ENCODE assay signal across 37 cellular contexts in genomic region chr7:7917593-7917992, GRCh38.
"Had no signal": no experiment of that assay in that cellular context is flagged by ENCODE, and none has a peak within 500 bp of the region (broad histone marks: within the 10 kb centered on the region; RNA-seq: fewer than 3 reads in every experiment).

No MANE protein-coding gene starts in this region.

- H3K4me3 ChIP-seq: adrenal gland, ascending aorta, cardiac muscle cell had no signal

- H3K27ac Mint-ChIP-seq: activated B cell treated with CpG ODN at 0.5 μM for 24 hours; activated CD4-positive, alpha-beta memory T cell treated with anti-CD3 and anti-CD28 coated beads for 36 hours; activated CD4-positive, alpha-beta T cell treated with anti-CD3 and anti-CD28 coated beads, Interleukin-2, amount 10 ng/mL, durations not matched to agents 24 days and 14 days; activated CD8-positive, alpha-beta T cell treated with anti-CD3 and anti-CD28 coated beads for 36 hours; activated naive CD4-positive, alpha-beta T cell treated with anti-CD3 and anti-CD28 coated beads for 36 hours; activated naive CD4-positive, alpha-beta T cell treated with anti-CD3 and anti-CD28 coated beads, Interleukin-2, amount 50 U/mL, for 72 hours; activated naive CD8-positive, alpha-beta T cell treated with anti-CD3 and anti-CD28 coated beads for 36 hours; activated T-cell treated with anti-CD3 and anti-CD28 coated beads, Interleukin-2, amount 50 U/mL, for 72 hours; activated T-helper 1 cell treated with anti-CD3 and anti-CD28 coated beads, Interleukin-12 subunit alpha, Interleukin-12 subunit beta, Interleukin-2, Interleukin-4 antibody, amounts not matched to agents 30 ng/mL and 10 ng/mL and 1 ng/mL, durations not matched to agents 14 hours and 24 hours and 36 hours; activated T-helper 17 cell treated with anti-CD3 and anti-CD28 coated beads, Interleukin-2, amount 50 U/mL, for 72 hours; brain; T-helper 1 cell treated with Interleukin-12 subunit alpha and Interleukin-12 subunit beta and Interleukin-4 antibody, amounts not matched to agents 30 μg/mL and 1 μg/mL, for 36 hours; T-helper 2 cell treated with Interferon-gamma antibody and Interleukin-4, amounts not matched to agents 5 μg/mL and 100 μg/mL, for 36 hours had no signal

- H3K27ac ChIP-seq: adrenal gland, ascending aorta, cardiac muscle cell, VCaP had no signal

- H3K4me1 ChIP-seq: adrenal gland, ascending aorta had no signal

- H3K36me3 Mint-ChIP-seq: activated CD4-positive, alpha-beta memory T cell treated with anti-CD3 and anti-CD28 coated beads for 36 hours; activated naive CD4-positive, alpha-beta T cell treated with anti-CD3 and anti-CD28 coated beads, Interleukin-2, amount 50 U/mL, for 72 hours; activated naive CD8-positive, alpha-beta T cell treated with anti-CD3 and anti-CD28 coated beads for 36 hours; brain had no signal

- H3K27me3 ChIP-seq: adrenal gland, ascending aorta, cardiac muscle cell had no signal

- H3K4me3 Mint-ChIP-seq: activated B cell treated with CpG ODN at 0.5 μM for 24 hours; activated CD4-positive, alpha-beta memory T cell treated with anti-CD3 and anti-CD28 coated beads for 36 hours; activated CD4-positive, alpha-beta T cell treated with anti-CD3 and anti-CD28 coated beads, Interleukin-2, amount 10 ng/mL, durations not matched to agents 24 days and 14 days; activated CD8-positive, alpha-beta T cell treated with anti-CD3 and anti-CD28 coated beads for 36 hours; activated naive CD4-positive, alpha-beta T cell treated with anti-CD3 and anti-CD28 coated beads for 36 hours; activated naive CD8-positive, alpha-beta T cell treated with anti-CD3 and anti-CD28 coated beads for 36 hours; activated T-cell treated with anti-CD3 and anti-CD28 coated beads, Interleukin-2, amount 50 U/mL, for 4 hours; activated T-cell treated with anti-CD3 and anti-CD28 coated beads, Interleukin-2, amount 50 U/mL, for 72 hours; activated T-helper 1 cell treated with anti-CD3 and anti-CD28 coated beads, Interleukin-12 subunit alpha, Interleukin-12 subunit beta, Interleukin-2, Interleukin-4 antibody, amounts not matched to agents 30 ng/mL and 10 ng/mL and 1 ng/mL, durations not matched to agents 14 hours and 24 hours and 36 hours; activated T-helper 17 cell treated with anti-CD3 and anti-CD28 coated beads, Interleukin-2, amount 50 U/mL, for 72 hours; brain; central memory CD8-positive, alpha-beta T cell; T-helper 1 cell treated with Interleukin-12 subunit alpha and Interleukin-12 subunit beta and Interleukin-4 antibody, amounts not matched to agents 30 μg/mL and 1 μg/mL, for 36 hours; T-helper 2 cell treated with Interferon-gamma antibody and Interleukin-4, amounts not matched to agents 5 μg/mL and 100 μg/mL, for 36 hours had no signal

- H3K36me3 ChIP-seq: adrenal gland, ascending aorta, cardiac muscle cell had no signal

- ATAC-seq: activated CD8-positive, alpha-beta T cell treated with anti-CD3 and anti-CD28 coated beads for 36 hours; activated naive CD4-positive, alpha-beta T cell treated with anti-CD3 and anti-CD28 coated beads, Interleukin-2, amount 50 U/mL, for 72 hours; activated T-cell treated with anti-CD3 and anti-CD28 coated beads, Interleukin-2, amount 50 U/mL, for 4 hours; activated T-cell treated with anti-CD3 and anti-CD28 coated beads, Interleukin-2, amount 50 U/mL, for 72 hours; activated T-helper 17 cell treated with anti-CD3 and anti-CD28 coated beads, Interleukin-2, amount 50 U/mL, for 72 hours had no signal

- H3K9me3 Mint-ChIP-seq: activated B cell treated with CpG ODN at 0.5 μM for 24 hours; activated CD4-positive, alpha-beta memory T cell treated with anti-CD3 and anti-CD28 coated beads for 36 hours; activated CD8-positive, alpha-beta T cell treated with anti-CD3 and anti-CD28 coated beads for 36 hours; activated naive CD4-positive, alpha-beta T cell treated with anti-CD3 and anti-CD28 coated beads for 36 hours; activated naive CD4-positive, alpha-beta T cell treated with anti-CD3 and anti-CD28 coated beads, Interleukin-2, amount 50 U/mL, for 72 hours; activated naive CD8-positive, alpha-beta T cell treated with anti-CD3 and anti-CD28 coated beads for 36 hours; activated T-cell treated with anti-CD3 and anti-CD28 coated beads, Interleukin-2, amount 50 U/mL, for 4 hours; activated T-cell treated with anti-CD3 and anti-CD28 coated beads, Interleukin-2, amount 50 U/mL, for 72 hours; activated T-helper 17 cell treated with anti-CD3 and anti-CD28 coated beads, Interleukin-2, amount 50 U/mL, for 72 hours; brain; central memory CD8-positive, alpha-beta T cell; T-helper 1 cell treated with Interleukin-12 subunit alpha and Interleukin-12 subunit beta and Interleukin-4 antibody, amounts not matched to agents 30 μg/mL and 1 μg/mL, for 36 hours had no signal

- H3K9me3 ChIP-seq: adrenal gland, ascending aorta had no signal

- DNase-seq: activated B cell treated with CpG ODN at 0.5 μM for 24 hours; activated CD4-positive, alpha-beta memory T cell treated with anti-CD3 and anti-CD28 coated beads for 36 hours; activated CD4-positive, alpha-beta T cell treated with anti-CD3 and anti-CD28 coated beads for 4 hours; activated CD4-positive, alpha-beta T cell treated with anti-CD3 and anti-CD28 coated beads, Interleukin-2, amount 10 ng/mL, durations not matched to agents 24 days and 14 days; activated CD4-positive, alpha-beta T cell treated with anti-CD3 and anti-CD28 coated beads, Interleukin-2, amount 50 U/mL, for 1 hour; activated CD4-positive, alpha-beta T cell treated with anti-CD3 and anti-CD28 coated beads, Interleukin-2, amount 50 U/mL, for 4 hours; activated CD4-positive, CD25-positive, alpha-beta regulatory T cell treated with anti-CD3 and anti-CD28 coated beads, Interleukin-2, amount 50 U/mL, for 72 hours; activated CD8-positive, alpha-beta memory T cell treated with anti-CD3 and anti-CD28 coated beads, Interleukin-2, amount 50 U/mL, for 4 hours; activated CD8-positive, alpha-beta T cell treated with anti-CD3 and anti-CD28 coated beads for 36 hours; activated effector memory CD4-positive, alpha-beta T cell treated with anti-CD3 and anti-CD28 coated beads, Interleukin-2, amount 50 U/mL, for 16 hours; activated gamma-delta T cell treated with Interleukin-2 at 50 U/mL for 16 hours; activated naive CD4-positive, alpha-beta T cell; activated naive CD4-positive, alpha-beta T cell treated with anti-CD3 and anti-CD28 coated beads for 36 hours; activated naive CD4-positive, alpha-beta T cell treated with anti-CD3 and anti-CD28 coated beads, Interleukin-2, amount 50 U/mL, for 16 hours; activated naive CD8-positive, alpha-beta T cell treated with anti-CD3 and anti-CD28 coated beads for 36 hours; activated T-cell treated with anti-CD3 and anti-CD28 coated beads for 4 hours; activated T-cell treated with anti-CD3 and anti-CD28 coated beads, Interleukin-2, amount 50 U/mL, for 1 hour; activated T-cell treated with anti-CD3 and anti-CD28 coated beads, Interleukin-2, amount 50 U/mL, for 4 hours; activated T-cell treated with anti-CD3 and anti-CD28 coated beads, Interleukin-2, amount 50 U/mL, for 72 hours; adrenal gland; amygdala; anterior cingulate cortex; caudate nucleus; cerebellar nuclear complex; T-helper 1 cell; T-helper 2 cell; T-helper 9 cell had no signal

- H3K27me3 Mint-ChIP-seq: activated B cell treated with CpG ODN at 0.5 μM for 24 hours; activated CD4-positive, alpha-beta memory T cell treated with anti-CD3 and anti-CD28 coated beads for 36 hours; activated CD4-positive, alpha-beta T cell treated with anti-CD3 and anti-CD28 coated beads, Interleukin-2, amount 10 ng/mL, durations not matched to agents 24 days and 14 days; activated CD8-positive, alpha-beta T cell treated with anti-CD3 and anti-CD28 coated beads for 36 hours; activated naive CD8-positive, alpha-beta T cell treated with anti-CD3 and anti-CD28 coated beads for 36 hours; activated T-helper 17 cell treated with anti-CD3 and anti-CD28 coated beads, Interleukin-2, amount 50 U/mL, for 72 hours; brain; central memory CD8-positive, alpha-beta T cell had no signal
